In genomic region chr20:62377064-62377461, GRCh38 we compare ENCODE assay signal across 14 cellular contexts. TPM values are rescaled to one million over a fixed set of nuclear protein-coding genes. Genes with fewer than 3 reads are reported as not detected.
DNase-seq lines count a peak whose midpoint lies in the region; ATAC-seq and TF ChIP-seq lines count a peak whose summit lies in the region.
"Had no signal": no experiment of that assay in that cellular context is flagged by ENCODE, and none has a peak within 500 bp of the region (broad histone marks: within the 10 kb centered on the region; RNA-seq: fewer than 3 reads in every experiment).

No MANE protein-coding gene starts in this region.

- H3K27me3 ChIP-seq in heart left ventricle (no peaks in the 10 kb centered on the region), esophagus (ENCODE audit: control insufficient read depth in 1 of 2, insufficient read depth in 2 of 2, low read length in 2 of 2) (no peaks in the 10 kb centered on the region), neuronal stem cell (ENCODE audit: control insufficient read depth in 3 of 3, insufficient read depth in 3 of 3, low read depth in 1 of 3, low read length in 3 of 3) (no peaks in the 10 kb centered on the region), upper lobe of right lung (no peaks in the 10 kb centered on the region)

- H3K4me3 ChIP-seq in heart left ventricle, result no peak overlapping the region
- H3K4me3 ChIP-seq in esophagus (ENCODE audit: low read depth in 1 of 2, low read length in 2 of 2), result no peak overlapping the region
- H3K4me3 ChIP-seq in neuronal stem cell (ENCODE audit: low read length in 2 of 2), result peak overlapping the region in 1 of 2 donors; percentile 9
- no peak overlapping the region for H3K4me3 ChIP-seq in upper lobe of right lung

- intact Hi-C loops in heart left ventricle (cut with DNase I) (loop anchor here in 2 of 10 donors (2.0 to 10.0 kb wide), 3 partner anchors 24 to 232 kb away; partner anchors contain the start of genes PSMA7 (in 1 of the 2) and SS18L1 (in 1 of the 2)), left cardiac atrium (cut with DNase I) (no loop called here), upper lobe of right lung (cut with DNase I) (loop anchor here (5.0 kb wide), 1 partner anchor 75 kb away; the partner anchor contains the start of gene ADRM1)

- peak overlapping the region; percentile 61 for H2AK5ac ChIP-seq in neuronal stem cell (ENCODE audit: low read depth, low read length)

- H3K36me3 ChIP-seq in heart left ventricle (no peaks in the 10 kb centered on the region), esophagus (ENCODE audit: control insufficient read depth in 2 of 2, insufficient read depth in 2 of 2, low read length in 1 of 2) (no peaks in the 10 kb centered on the region), neuronal stem cell (replicated peaks in 1 of 2; ENCODE audit: control insufficient read depth in 2 of 2, insufficient read depth in 2 of 2, low read length in 2 of 2) (peaks cover 7 to 8% of the 10 kb centered on the region in 2 donors), upper lobe of right lung (no peaks in the 10 kb centered on the region)

- TF ChIP-seq CTCF in heart left ventricle (IDR thresholded peaks at IDR 0.05) (no peak), upper lobe of right lung (IDR thresholded peaks at IDR 0.05) (no peak)

- peak overlapping the region; percentile 25 for H3K23ac ChIP-seq in neuronal stem cell (ENCODE audit: low read depth, low read length, poor library complexity)

- H3K27ac ChIP-seq in heart left ventricle, result peak overlapping the region in 11 of 12 donors; percentile 27 to 97 (median 67)
- peak overlapping the region; percentile 91 to 95 for H3K27ac ChIP-seq in esophagus (ENCODE audit: low read depth in 2 of 2, low read length in 1 of 2)
- peak overlapping the region; percentile 88 for H3K27ac ChIP-seq in neuronal stem cell (replicated peaks; ENCODE audit: low read length)
- peak overlapping the region; percentile 39 for H3K27ac ChIP-seq in upper lobe of right lung

- H3K14ac ChIP-seq in neuronal stem cell (ENCODE audit: low read length), result no peak overlapping the region

- DNase-seq in heart left ventricle (no peak), left cardiac atrium (no peak), neuronal stem cell (ENCODE audit: low spot score) (no peak), upper lobe of right lung (no peak), mesenteric fat pad (ENCODE audit: low spot score) (no peak)
- DNase-seq: activated CD4-positive, CD25-positive, alpha-beta regulatory T cell; activated CD8-positive, alpha-beta memory T cell treated with anti-CD3 and anti-CD28 coated beads, Interleukin-2, amount 50 U/mL, for 4 hours; NCI-H2227 treated with DMSO at 0.1 percent for 48 hours had no signal

- peak overlapping the region; percentile 89 for H3K18ac ChIP-seq in neuronal stem cell (ENCODE audit: low read length)

- ATAC-seq in heart left ventricle (no peak), left cardiac atrium (no peak), upper lobe of right lung (no peak), GM18511 (IDR thresholded peaks at IDR 0.05; ENCODE audit: unreplicated experiment) (no peak), HG02852 (IDR thresholded peaks at IDR 0.05; ENCODE audit: unreplicated experiment) (no peak)

- H3K9ac ChIP-seq in neuronal stem cell (ENCODE audit: low read depth, low read length, poor library complexity), result no peak overlapping the region

- no peak overlapping the region for H3K4ac ChIP-seq in neuronal stem cell (ENCODE audit: low read length)

- H4K8ac ChIP-seq in neuronal stem cell (ENCODE audit: low read depth, low read length), result no peak overlapping the region

- peaks cover 0 to 66% (median 41%) of the 10 kb centered on the region in 12 donors for H3K4me1 ChIP-seq in heart left ventricle
- peaks cover 16 to 43% of the 10 kb centered on the region in 2 donors for H3K4me1 ChIP-seq in esophagus (ENCODE audit: control insufficient read depth in 2 of 2, insufficient read depth in 2 of 2, low read length in 1 of 2)
- H3K4me1 ChIP-seq in neuronal stem cell (ENCODE audit: control insufficient read depth in 2 of 2, insufficient read depth in 1 of 2, low read depth in 1 of 2, low read length in 2 of 2), result peaks cover 7 to 17% of the 10 kb centered on the region in 2 donors
- H3K4me1 ChIP-seq in upper lobe of right lung, result peaks cover 46% of the 10 kb centered on the region

- no peak overlapping the region for H3K4me2 ChIP-seq in neuronal stem cell (ENCODE audit: insufficient read depth, low read length, poor library complexity, severe bottlenecking)

- no peak overlapping the region for H2AFZ ChIP-seq in neuronal stem cell (ENCODE audit: low read length)

- peak overlapping the region; percentile 55 for H2BK5ac ChIP-seq in neuronal stem cell (ENCODE audit: low read length)

- H3K9me3 ChIP-seq in heart left ventricle (no peaks in the 10 kb centered on the region), esophagus (ENCODE audit: control insufficient read depth in 2 of 2, insufficient read depth in 1 of 2, low read depth in 1 of 2, low read length in 1 of 2) (no peaks in the 10 kb centered on the region), neuronal stem cell (replicated peaks in 1 of 2; ENCODE audit: control insufficient read depth in 2 of 2, insufficient read depth in 1 of 2, low read depth in 1 of 2, low read length in 2 of 2) (peaks cover 3 to 9% of the 10 kb centered on the region in 2 donors), upper lobe of right lung (no peaks in the 10 kb centered on the region)
- H3K9me3 ChIP-seq: psoas muscle had no signal

- H2BK12ac ChIP-seq in neuronal stem cell (ENCODE audit: low read length), result no peak overlapping the region

- WGBS in heart left ventricle, 4 donors, result 75 to 87% (median 80%) methylated on average over 13 to 17 of the region's 17 CpGs
- WGBS in esophagus, 2 donors, result 57 to 71% methylated on average over 17 of the region's 17 CpGs
- WGBS in neuronal stem cell (ENCODE audit: extremely low coverage in 2 of 2, insufficient read length in 2 of 2, insufficient replicate concordance in 1 of 2), 2 donors, result no CpG with 5 or more reads among the region's 17 CpGs

- H4K91ac ChIP-seq in neuronal stem cell (ENCODE audit: low read depth, low read length, poor library complexity), result no peak overlapping the region

- H2BK15ac ChIP-seq in neuronal stem cell (ENCODE audit: low read length), result peak overlapping the region; percentile 63

- no peaks in the 10 kb centered on the region for H3K79me1 ChIP-seq in neuronal stem cell (ENCODE audit: low read depth, low read length)

- H2BK120ac ChIP-seq in neuronal stem cell (ENCODE audit: low read depth, low read length), result peak overlapping the region; percentile 13

- no peak for TF ChIP-seq POLR2A in heart left ventricle (IDR thresholded peaks at IDR 0.05)

RNA-seq across cellular contexts. Expression of gene RPS21, which starts 9.8 kb away (rescaled TPM):
- total RNA-seq in heart left ventricle, result 100 to 1,000 TPM; 434 to 831 (median 670) TPM
- 1,000 to 10,000 TPM; 1,943 to 3,051 TPM for polyA plus RNA-seq in heart left ventricle
- 100 to 1,000 TPM; 733 to 750 TPM for total RNA-seq in left cardiac atrium
- 1,000 to 10,000 TPM; 4,370 to 5,155 TPM for polyA plus RNA-seq in esophagus
- 3,158 TPM for polyA plus RNA-seq in neuronal stem cell (2013, experiment 1 of 2)
- 3,117 TPM for polyA plus RNA-seq in neuronal stem cell (2013, experiment 2 of 2)
- 1,050 TPM for total RNA-seq in upper lobe of right lung
- 856 TPM for total RNA-seq in mesenteric fat pad

RNA-seq across cellular contexts. Expression of gene LAMA5, which starts 10.0 kb away (rescaled TPM):
- total RNA-seq in heart left ventricle (100 to 1,000 TPM in 1 of 9 donors, 10 to 100 TPM in 8; 57.4 to 107 (median 73.6) TPM), left cardiac atrium (100 to 1,000 TPM in 1 of 2 donors, 10 to 100 TPM in 1; 70.4 to 113 TPM), upper lobe of right lung (279 TPM), mesenteric fat pad (126 TPM)
- polyA plus RNA-seq in heart left ventricle (100 to 1,000 TPM in 1 of 2 donors, 10 to 100 TPM in 1; 72.0 to 128 TPM), esophagus (100 to 1,000 TPM in 1 of 2 donors, 10 to 100 TPM in 1; 79.9 to 329 TPM)
- 59.5 TPM for polyA plus RNA-seq in neuronal stem cell (2013, experiment 1 of 2)
- 57.4 TPM for polyA plus RNA-seq in neuronal stem cell (2013, experiment 2 of 2)

RNA-seq across cellular contexts. Expression of gene CABLES2, which starts 30.0 kb away (rescaled TPM):
- total RNA-seq in heart left ventricle (10 to 100 TPM in 2 of 9 donors, 1 to 10 TPM in 7; 6.1 to 12.0 (median 8.8) TPM), left cardiac atrium (10 to 100 TPM; 20.6 to 25.3 TPM), upper lobe of right lung (4.1 TPM), mesenteric fat pad (2.3 TPM)
- polyA plus RNA-seq in heart left ventricle (10 to 100 TPM in 1 of 2 donors, 1 to 10 TPM in 1; 2.9 to 10.7 TPM), esophagus (1 to 10 TPM; 1.6 to 2.4 TPM)
- polyA plus RNA-seq in neuronal stem cell (2013, experiment 1 of 2), result 15.0 TPM
- 14.9 TPM for polyA plus RNA-seq in neuronal stem cell (2013, experiment 2 of 2)

RNA-seq across cellular contexts. Expression of gene RBBP8NL, which starts 50.3 kb away (rescaled TPM):
- not detected for total RNA-seq in heart left ventricle
- polyA plus RNA-seq in heart left ventricle, result not detected
- not detected for total RNA-seq in left cardiac atrium
- polyA plus RNA-seq in esophagus, result 10 to 100 TPM in 1 of 2 donors, 1 to 10 TPM in 1; 4.0 to 16.8 TPM
- polyA plus RNA-seq in neuronal stem cell (2013, experiment 1 of 2), result not detected
- not detected for polyA plus RNA-seq in neuronal stem cell (2013, experiment 2 of 2)
- 0.64 TPM for total RNA-seq in upper lobe of right lung
- total RNA-seq in mesenteric fat pad, result not detected
- total RNA-seq: cerebellum, HT1080, psoas muscle had no signal

Comparison
In these comparisons a context has a peak if more than half of its experiments do, and no peak if none do; other contexts are left out.
1. H3K27ac ChIP-seq: peak in every context shown above with its lines; median percentile 93 in esophagus; 88 in neuronal stem cell; 67 in heart left ventricle; 39 in upper lobe of right lung.